12 cellular contexts compared by ENCODE assay signal in genomic region chr2:153287109-153287801, GRCh38.
DNase-seq lines count a peak whose midpoint lies in the region; ATAC-seq, FAIRE-seq and TF ChIP-seq lines count a peak whose summit lies in the region.
"Had no signal": no experiment of that assay in that cellular context is flagged by ENCODE, and none has a peak within 500 bp of the region (broad histone marks: within the 10 kb centered on the region; RNA-seq: fewer than 3 reads in every experiment).

No MANE protein-coding gene starts in this region.

- no peak overlapping the region for H3K27ac ChIP-seq in GM23338 (ENCODE audit: low read depth)
- H3K27ac ChIP-seq: HL-60 had no signal

- peak; percentile 19 to 31; a peak in 3 of 4 replicates for TF ChIP-seq CTCF in GM23338 (conservative IDR thresholded peaks at IDR 0.05; ENCODE audit: low read depth in 2 of 2)
- TF ChIP-seq CTCF in foreskin fibroblast (IDR thresholded peaks at IDR 0.05; ENCODE audit: low read depth, low read length): no peak

- no peaks in the 10 kb centered on the region for H4K20me1 ChIP-seq in GM23338 (replicated peaks; ENCODE audit: insufficient read depth)

- H3K9me3 Mint-ChIP-seq in GM23338: no peaks in the 10 kb centered on the region; the same call in 2 of the 3 replicates

- H2AFZ ChIP-seq in GM23338: no peak overlapping the region

- H3K79me2 ChIP-seq in GM23338 (replicated peaks; ENCODE audit: insufficient read depth): no peaks in the 10 kb centered on the region

- peak; percentile 50 for DNase-seq in GM23338 (ENCODE audit: low spot score)
- DNase-seq in RPMI8226: peak; percentile 13
- DNase-seq in iPS DF 19.7 (ENCODE audit: low read depth, low spot score): peak; percentile 40
- DNase-seq in GM19239 (ENCODE audit: insufficient read length, low spot score): no peak
- no peak for DNase-seq in hepatic stellate cell (ENCODE audit: low spot score)
- no peak for DNase-seq in NCI-H2081 treated with DMSO at 0.1 percent for 48 hours (lab: John Stamatoyannopoulos, UW)
- no peak for DNase-seq in foreskin fibroblast
- DNase-seq: caudate nucleus, GDM1 had no signal

- H3K4me1 ChIP-seq in ES-I3 (ENCODE audit: insufficient read depth, low read length) (no peaks in the 10 kb centered on the region), GM23338 (ENCODE audit: insufficient read depth) (no peaks in the 10 kb centered on the region)

- H3K27ac Mint-ChIP-seq in GM23338: no peak overlapping the region
- H3K27ac Mint-ChIP-seq: stimulated activated effector memory CD8-positive, alpha-beta T cell treated with anti-CD3 and anti-CD28 coated beads, Interleukin-12 subunit alpha, Interleukin-12 subunit beta, amount 100 ng/mL, for 72 hours had no signal

- H3K36me3 ChIP-seq in ES-I3 (ENCODE audit: insufficient read depth, low read length): no peaks in the 10 kb centered on the region
- H3K36me3 ChIP-seq in GM23338 (ENCODE audit: insufficient read depth): no peaks in the 10 kb centered on the region

- H3K4me1 Mint-ChIP-seq in GM23338: no peaks in the 10 kb centered on the region

- no peaks in the 10 kb centered on the region for H3K9me2 ChIP-seq in GM23338 (ENCODE audit: insufficient read depth)

- H3K4me3 ChIP-seq in GM23338: no peak overlapping the region
- no peak overlapping the region for H3K4me3 ChIP-seq in foreskin fibroblast (ENCODE audit: low read depth in 1 of 2, low read length in 2 of 2)

- H3K27me3 Mint-ChIP-seq in GM23338 (ENCODE audit: insufficient read depth, low read depth, poor library complexity): peaks cover 1% of the 10 kb centered on the region

- H3K9ac ChIP-seq in ES-I3 (ENCODE audit: low read depth, low read length): peak overlapping the region; percentile 48; the same call in 1 of the 2 replicates

- H3K9me3 ChIP-seq in ES-I3 (ENCODE audit: control insufficient read depth, insufficient read depth, low read length): peaks cover 2% of the 10 kb centered on the region; the same call in 1 of the 2 replicates

- H3K4me2 ChIP-seq in GM23338: no peak overlapping the region

- no peaks in the 10 kb centered on the region; the same call in 2 of the 3 replicates for H3K36me3 Mint-ChIP-seq in GM23338 (ENCODE audit: low read depth)
- H3K36me3 Mint-ChIP-seq: stimulated activated effector memory CD8-positive, alpha-beta T cell treated with anti-CD3 and anti-CD28 coated beads, Interleukin-12 subunit alpha, Interleukin-12 subunit beta, amount 100 ng/mL, for 72 hours had no signal

- H3K27me3 ChIP-seq in GM23338 (ENCODE audit: insufficient read depth): no peaks in the 10 kb centered on the region

- ATAC-seq in GM23338: peak; percentile 96
- ATAC-seq: stimulated activated effector memory CD8-positive, alpha-beta T cell treated with anti-CD3 and anti-CD28 coated beads, Interleukin-12 subunit alpha, Interleukin-12 subunit beta, amount 100 ng/mL, for 72 hours had no signal

- no peak for FAIRE-seq in GM19239 (lab: Jason Lieb, UNC)

- no peak overlapping the region for H3K4me3 Mint-ChIP-seq in GM23338
- H3K4me3 Mint-ChIP-seq: stimulated activated effector memory CD8-positive, alpha-beta T cell treated with anti-CD3 and anti-CD28 coated beads, Interleukin-12 subunit alpha, Interleukin-12 subunit beta, amount 100 ng/mL, for 72 hours had no signal

- no peaks in the 10 kb centered on the region for H3F3A ChIP-seq in GM23338 (replicated peaks; ENCODE audit: low read depth)

TF ChIP-seq in GM23338, 12 proteins besides CTCF, POLR2A, EP300 and RAD21 (continues in another document):
- TF ChIP-seq STAT1 (IDR thresholded peaks at IDR 0.05; ENCODE audit: unreplicated experiment) (no peak), ZNF114 (CRISPR knock-in tag; IDR thresholded peaks at IDR 0.05) (no peak), ZNF331 (CRISPR knock-in tag; IDR thresholded peaks at IDR 0.05; ENCODE audit: low read depth) (no peak), ETS1 (IDR thresholded peaks at IDR 0.05) (no peak), POLR2AphosphoS5 (IDR thresholded peaks at IDR 0.05; ENCODE audit: low read depth) (no peak), EZH2 (IDR thresholded peaks at IDR 0.05; ENCODE audit: low read depth, unreplicated experiment) (no peak), ZNF462 (CRISPR knock-in tag; IDR thresholded peaks at IDR 0.05) (no peak), CREB1 (CRISPR knock-in tag; IDR thresholded peaks at IDR 0.05; ENCODE audit: low read depth) (no peak)

Comparison
In these comparisons a context has a peak if more than half of its experiments do, and no peak if none do; other contexts are left out.
1. DNase-seq: peak in GM23338 (single experiment), RPMI8226 (single experiment) and iPS DF 19.7 (single experiment); none in GM19239 (single experiment), hepatic stellate cell (single experiment), NCI-H2081 treated with DMSO at 0.1 percent for 48 hours (single experiment) and foreskin fibroblast (0 of 2).